In the genomic region with DNA sequence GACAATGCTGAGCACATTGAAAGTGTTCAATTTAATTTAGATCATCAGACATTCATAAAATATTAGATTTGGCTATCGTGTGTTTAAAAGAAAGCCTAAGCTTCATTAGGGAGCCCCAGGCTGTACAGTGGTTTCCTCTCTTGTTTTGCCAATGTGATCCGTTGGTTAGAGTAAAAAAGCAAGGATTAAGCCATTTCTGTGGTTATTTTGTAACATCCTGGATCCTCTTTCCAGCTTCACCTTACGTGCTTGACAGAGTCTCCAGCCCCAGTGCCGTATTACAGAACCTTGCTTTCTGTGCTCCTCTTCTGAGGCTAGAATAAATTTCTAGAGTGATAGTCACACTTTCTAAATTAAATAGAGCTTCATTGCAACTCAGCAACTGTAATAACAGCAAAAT, we compare ENCODE assay signal across 26 cellular contexts.
"Had no signal": no experiment of that assay in that cellular context is flagged by ENCODE, and none has a peak within 500 bp of the region (broad histone marks: within the 10 kb centered on the region; RNA-seq: fewer than 3 reads in every experiment).

No MANE protein-coding gene starts in this region.

- ATAC-seq: activated CD4-positive, CD25-positive, alpha-beta regulatory T cell treated with anti-CD3 and anti-CD28 coated beads, Interleukin-2, amount 50 U/mL, for 24 hours; body of pancreas; gastrocnemius medialis; natural killer cell; right lobe of liver; stimulated activated naive CD8-positive, alpha-beta T cell treated with anti-CD3 and anti-CD28 coated beads, Interleukin-15, Interleukin-2, amounts not matched to agents 100 U/mL and 50 U/mL, for 24 hours had no signal

- H3K27me3 ChIP-seq: adrenal gland, body of pancreas, gastrocnemius medialis, hepatocyte, right lobe of liver, testis, transverse colon had no signal

- DNase-seq: activated CD4-positive, alpha-beta T cell treated with anti-CD3 and anti-CD28 coated beads for 48 hours; activated CD4-positive, alpha-beta T cell treated with anti-CD3 and anti-CD28 coated beads, Interleukin-2, amount 50 U/mL, for 48 hours; activated CD8-positive, alpha-beta memory T cell treated with anti-CD3 and anti-CD28 coated beads, Interleukin-2, amount 50 U/mL, for 4 hours; activated effector memory CD4-positive, alpha-beta T cell treated with anti-CD3 and anti-CD28 coated beads, Interleukin-2, amount 50 U/mL, for 16 hours; activated naive CD4-positive, alpha-beta T cell treated with anti-CD3 and anti-CD28 coated beads for 36 hours; activated naive CD8-positive, alpha-beta T cell treated with anti-CD3 and anti-CD28 coated beads for 36 hours; activated T-cell treated with anti-CD3 and anti-CD28 coated beads, Interleukin-2, amount 50 U/mL, for 1 hour; adrenal gland; aorta; body of pancreas; dermis blood vessel endothelial cell; effector CD8-positive, alpha-beta T cell; gastrocnemius medialis; glutamatergic neuron; islet precursor cell; left ventricle myocardium inferior; mesendoderm; natural killer cell; right lobe of liver; stimulated activated CD4-positive, alpha-beta T cell treated with anti-CD3 and anti-CD28 coated beads, Interleukin-2, amount 100 ng/mL, for 48 hours; stimulated activated naive CD8-positive, alpha-beta T cell treated with anti-CD3 and anti-CD28 coated beads, Interleukin-15, Interleukin-2, amounts not matched to agents 100 U/mL and 50 U/mL, for 24 hours; testis; transverse colon; WERI-Rb-1 had no signal

- H3K4me1 ChIP-seq: adrenal gland, body of pancreas, gastrocnemius medialis, left ventricle myocardium inferior, right lobe of liver, testis, transverse colon had no signal

- H3K27ac ChIP-seq: adrenal gland, body of pancreas, gastrocnemius medialis, hepatocyte, left ventricle myocardium inferior, right lobe of liver, testis, transverse colon, WERI-Rb-1 had no signal
